In the genomic region with DNA sequence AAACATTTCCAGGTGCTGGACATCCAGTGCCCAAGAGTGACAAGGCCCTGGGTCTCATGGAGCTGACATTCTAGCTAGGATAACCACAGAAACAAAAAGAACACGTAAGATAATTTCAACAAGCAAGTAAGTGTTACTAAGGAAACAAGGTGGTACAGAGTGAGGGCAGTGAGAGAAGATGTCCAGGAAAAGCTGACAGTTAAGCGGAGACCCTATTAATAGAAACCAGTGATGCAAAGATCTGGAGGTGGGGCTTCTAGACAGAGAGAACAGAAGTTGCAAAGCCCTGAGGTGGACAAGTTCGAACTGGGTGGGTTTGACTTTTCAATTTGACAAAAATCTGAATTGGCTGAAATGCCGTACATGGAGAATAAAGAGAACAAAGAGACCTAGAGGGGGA, we compare ENCODE assay signal across 1 cellular context.
TF ChIP-seq lines count a peak whose summit lies in the region.

No MANE protein-coding gene starts in this region.

TF ChIP-seq in neural cell, 6 proteins besides CTCF, POLR2A, EP300 and RAD21:
- no peak for TF ChIP-seq TAF1 (IDR thresholded peaks at IDR 0.05; ENCODE audit: low read depth)
- no peak for TF ChIP-seq SMC3 (conservative IDR thresholded peaks at IDR 0.05; ENCODE audit: poor library complexity)
- no peak for TF ChIP-seq MXI1 (conservative IDR thresholded peaks at IDR 0.05; ENCODE audit: poor library complexity, severe bottlenecking)
- TF ChIP-seq REST (IDR thresholded peaks at IDR 0.05; ENCODE audit: borderline replicate concordance): no peak
- no peak for TF ChIP-seq EZH2 (IDR thresholded peaks at IDR 0.05; ENCODE audit: borderline replicate concordance, insufficient read depth, low read length, poor library complexity, severe bottlenecking)
- TF ChIP-seq POLR2AphosphoS5 (IDR thresholded peaks at IDR 0.05): no peak
